ENCODE assay signal across 15 cellular contexts in the genomic region with DNA sequence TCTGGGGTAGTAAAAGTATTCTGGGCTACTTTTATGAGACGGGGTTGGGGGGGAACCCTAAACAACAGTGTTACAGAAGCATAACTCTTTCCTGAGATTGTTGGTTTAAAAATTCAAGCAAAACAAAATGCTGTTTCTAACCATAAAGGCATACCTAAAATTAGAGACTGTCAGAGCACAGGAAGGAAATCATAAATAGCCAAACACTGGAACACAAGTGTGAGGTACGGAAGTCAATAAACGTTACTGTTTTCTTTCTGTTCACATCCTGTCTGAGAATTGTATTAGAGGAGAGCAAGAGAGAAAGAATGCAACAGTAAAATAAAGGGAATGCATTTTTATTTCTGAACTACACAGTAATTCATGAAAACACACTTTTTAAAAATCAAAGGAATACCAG. TPM values are rescaled to one million over a fixed set of nuclear protein-coding genes. Genes with fewer than 3 reads are reported as not detected.
DNase-seq lines count a peak whose midpoint lies in the region; ATAC-seq, FAIRE-seq and TF ChIP-seq lines count a peak whose summit lies in the region.
"Had no signal": no experiment of that assay in that cellular context is flagged by ENCODE, and none has a peak within 500 bp of the region (broad histone marks: within the 10 kb centered on the region; RNA-seq: fewer than 3 reads in every experiment).

No MANE protein-coding gene starts in this region.

- no TSS peak for BruUV-seq in GM12878 (replicated peaks; lab: Mats Ljungman, UMichigan)

- no peak overlapping the region for H3K27ac Mint-ChIP-seq in CD4-positive, alpha-beta T cell
- H3K27ac Mint-ChIP-seq: activated B cell treated with CpG ODN at 0.5 μM for 24 hours had no signal

- no peaks in the 10 kb centered on the region for H3K9me3 ChIP-seq in CD4-positive, alpha-beta T cell (ENCODE audit: control insufficient read depth, low read length)
- H3K9me3 ChIP-seq in GM12878 (replicated peaks; ENCODE audit: control insufficient read depth, insufficient read depth, low read length) (no peaks in the 10 kb centered on the region; the same call in 2 of the 3 replicates), colonic mucosa (no peaks in the 10 kb centered on the region)
- H3K9me3 ChIP-seq: psoas muscle had no signal

- H2AFZ ChIP-seq in GM12878 (ENCODE audit: control insufficient read depth, low read depth, low read length) = peak overlapping the region; percentile 35; the same call in 1 of the 2 replicates

- no peaks in the 10 kb centered on the region for H3K79me2 ChIP-seq in GM12878 (ENCODE audit: control insufficient read depth, insufficient read depth, low read length)

- WGBS in GM12878 (ENCODE audit: insufficient coverage, insufficient replicate concordance, low lambda C conversion rate, missing lambda C conversion rate) = 42% methylated on average over 3 of the region's 3 CpGs

- no peak overlapping the region for H3K4me3 ChIP-seq in GM12878
- no peak overlapping the region for H3K4me3 ChIP-seq in colonic mucosa
- H3K4me3 ChIP-seq: psoas muscle had no signal

- intact Hi-C loops in CD4-positive, alpha-beta T cell (cut with DNase I, micrococcal nuclease) = no loop called here
- intact Hi-C loops in GM12878 (cut with micrococcal nuclease; ENCODE audit: unreplicated experiment) (no loop called here), colonic mucosa (cut with DNase I) (no loop called here)

- H3K9ac ChIP-seq in GM12878 (ENCODE audit: control insufficient read depth, insufficient read depth, low read length) (no peak overlapping the region), colonic mucosa (ENCODE audit: low read depth in 2 of 2, low read length in 2 of 2) (no peak overlapping the region)

- H3K4me1 ChIP-seq in GM12878 (ENCODE audit: control insufficient read depth, insufficient read depth, low read length) = no peaks in the 10 kb centered on the region
- no peaks in the 10 kb centered on the region for H3K4me1 ChIP-seq in colonic mucosa
- H3K4me1 ChIP-seq: psoas muscle had no signal

- RAD21 ChIA-PET in GM12878 (lab: Charles Lee; ENCODE audit: unreplicated experiment) = no interaction called here

- POLR2A ChIA-PET in CD4-positive, alpha-beta T cell (lab: Charles Lee) = no interaction called here
- POLR2A ChIA-PET in GM12878 (lab: Charles Lee) = no interaction called here
- POLR2A ChIA-PET in RWPE1 (lab: Yijun Ruan, JAX; ENCODE audit: low non-redundant PET) = no interaction called here

- SMC1A ChIA-PET in GM12878 (lab: Charles Lee; ENCODE audit: uncharacterized antibody, unreplicated experiment) = no interaction called here

- no peaks in the 10 kb centered on the region for H3K9me3 Mint-ChIP-seq in CD4-positive, alpha-beta T cell
- H3K9me3 Mint-ChIP-seq: activated B cell treated with CpG ODN at 0.5 μM for 24 hours had no signal

- no peak for TF ChIP-seq POLR2A in GM12878 (IDR thresholded peaks at IDR 0.05; ENCODE audit: low read depth, low read length)

- TF ChIP-seq EP300 in GM12878 (IDR thresholded peaks at IDR 0.05; ENCODE audit: borderline replicate concordance in 1 of 2, control insufficient read depth in 1 of 2, low read depth in 2 of 2, low read length in 2 of 2) = no peak

- ATAC-seq in CD4-positive, alpha-beta T cell (ENCODE audit: poor library complexity) = no peak
- ATAC-seq in GM18499 (IDR thresholded peaks at IDR 0.05; ENCODE audit: insufficient read depth, unreplicated experiment) = peak; percentile 65
- peak; percentile 88 for ATAC-seq in HG03108 (IDR thresholded peaks at IDR 0.05; ENCODE audit: unreplicated experiment)
- ATAC-seq in GM12878 = no peak
- no peak for ATAC-seq in HG02763 (IDR thresholded peaks at IDR 0.05; ENCODE audit: unreplicated experiment)
- no peak for ATAC-seq in HG02759 (IDR thresholded peaks at IDR 0.05; ENCODE audit: unreplicated experiment)
- ATAC-seq: psoas muscle had no signal

- CTCF ChIA-PET in CD4-positive, alpha-beta T cell (lab: Charles Lee) = no interaction called here
- CTCF ChIA-PET in GM12878 (lab: Yijun Ruan, JAX) (no interaction called here), RWPE1 (lab: Yijun Ruan, JAX) (no interaction called here)

- H3K4me3 Mint-ChIP-seq in CD4-positive, alpha-beta T cell = peak overlapping the region; percentile 3
- H3K4me3 Mint-ChIP-seq: activated B cell treated with CpG ODN at 0.5 μM for 24 hours had no signal

- H4K20me1 ChIP-seq in GM12878 (ENCODE audit: control insufficient read depth, insufficient read depth) = no peaks in the 10 kb centered on the region

- H3K27me3 ChIP-seq in CD4-positive, alpha-beta T cell (ENCODE audit: control insufficient read depth, insufficient read depth, low read length) = no peaks in the 10 kb centered on the region
- H3K27me3 ChIP-seq in GM12878 (replicated peaks in 1 of 2; ENCODE audit: control insufficient read depth in 2 of 2, insufficient read depth in 2 of 2, low read length in 1 of 2) (no peaks in the 10 kb centered on the region), colonic mucosa (no peaks in the 10 kb centered on the region)

- DNase-seq in CD4-positive, alpha-beta T cell = no peak
- no peak for DNase-seq in GM12878 (ENCODE audit: low read depth, low spot score)
- no peak for DNase-seq in RWPE1 (ENCODE audit: low spot score)
- DNase-seq in colonic mucosa = no peak
- DNase-seq: activated B cell treated with CpG ODN at 0.5 μM for 24 hours; activated naive CD4-positive, alpha-beta T cell treated with anti-CD3 and anti-CD28 coated beads, Interleukin-2, amount 50 U/mL, for 16 hours; cortex of kidney; NK-92 treated with Interleukin-12 subunit alpha and Interleukin-12 subunit beta, amount 100 ng/mL, for 24 hours; psoas muscle; stimulated activated CD4-positive, alpha-beta T cell treated with anti-CD3 and anti-CD28 coated beads, Interleukin-4, amount 100 ng/mL, for 1 hour had no signal

- H3K27me3 Mint-ChIP-seq in CD4-positive, alpha-beta T cell = no peaks in the 10 kb centered on the region

- H3K36me3 ChIP-seq in GM12878 (ENCODE audit: control insufficient read depth in 2 of 2, insufficient read depth in 2 of 2, low read length in 1 of 2) = no peaks in the 10 kb centered on the region
- no peaks in the 10 kb centered on the region for H3K36me3 ChIP-seq in colonic mucosa

- no peaks in the 10 kb centered on the region for H3K36me3 Mint-ChIP-seq in CD4-positive, alpha-beta T cell (ENCODE audit: low read depth)

- 0 out of 2 replicates have a peak overlapping the region, but pooled peaks have one; percentile 4 for H3K4me2 ChIP-seq in GM12878 (ENCODE audit: control insufficient read depth, insufficient read depth)

- H3K4me1 Mint-ChIP-seq in CD4-positive, alpha-beta T cell (ENCODE audit: low read depth) = peaks cover 29% of the 10 kb centered on the region

- TF ChIP-seq RAD21 in GM12878 (IDR thresholded peaks at IDR 0.05; ENCODE audit: insufficient read depth, low read depth, low read length) = no peak

- in situ Hi-C loops in GM12878 (cut with MboI) = no loop called here

- no peak for TF ChIP-seq CTCF in CD4-positive, alpha-beta T cell (IDR thresholded peaks at IDR 0.05)
- TF ChIP-seq CTCF in GM12878 (IDR thresholded peaks at IDR 0.05 in 2 of 3, conservative IDR thresholded peaks at IDR 0.05 in 1 of 3; ENCODE audit: control insufficient read depth in 2 of 3, extremely low read depth in 1 of 3, insufficient read depth in 1 of 3, low read depth in 3 of 3, low read length in 3 of 3) = no peak
- no peak for TF ChIP-seq CTCF in RWPE1 (conservative IDR thresholded peaks at IDR 0.05; ENCODE audit: low read depth)
- TF ChIP-seq CTCF in colonic mucosa (IDR thresholded peaks at IDR 0.05) = no peak

- FAIRE-seq in GM12878 (lab: Jason Lieb, UNC) = peak; percentile 23

- no peak overlapping the region for H3K27ac ChIP-seq in CD4-positive, alpha-beta T cell (ENCODE audit: low read depth, low read length)
- H3K27ac ChIP-seq in GM12878 (ENCODE audit: control insufficient read depth, insufficient read depth) (no peak overlapping the region), RWPE1 (no peak overlapping the region), colonic mucosa (no peak overlapping the region)
- H3K27ac ChIP-seq: psoas muscle had no signal

TF ChIP-seq in GM12878, 131 proteins besides CTCF, POLR2A, EP300 and RAD21 (continues in another document):
- TF ChIP-seq GABPA (IDR thresholded peaks at IDR 0.05; ENCODE audit: low read depth) (peak; percentile 64), MTA2 (IDR thresholded peaks at IDR 0.05; ENCODE audit: low read depth) (no peak)
- TF ChIP-seq, protein P1, sequence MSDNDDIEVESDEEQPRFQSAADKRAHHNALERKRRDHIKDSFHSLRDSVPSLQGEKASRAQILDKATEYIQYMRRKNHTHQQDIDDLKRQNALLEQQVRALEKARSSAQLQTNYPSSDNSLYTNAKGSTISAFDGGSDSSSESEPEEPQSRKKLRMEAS (IDR thresholded peaks at IDR 0.05; ENCODE audit: low read depth, low read length) = no peak
- TF ChIP-seq, protein P2, sequence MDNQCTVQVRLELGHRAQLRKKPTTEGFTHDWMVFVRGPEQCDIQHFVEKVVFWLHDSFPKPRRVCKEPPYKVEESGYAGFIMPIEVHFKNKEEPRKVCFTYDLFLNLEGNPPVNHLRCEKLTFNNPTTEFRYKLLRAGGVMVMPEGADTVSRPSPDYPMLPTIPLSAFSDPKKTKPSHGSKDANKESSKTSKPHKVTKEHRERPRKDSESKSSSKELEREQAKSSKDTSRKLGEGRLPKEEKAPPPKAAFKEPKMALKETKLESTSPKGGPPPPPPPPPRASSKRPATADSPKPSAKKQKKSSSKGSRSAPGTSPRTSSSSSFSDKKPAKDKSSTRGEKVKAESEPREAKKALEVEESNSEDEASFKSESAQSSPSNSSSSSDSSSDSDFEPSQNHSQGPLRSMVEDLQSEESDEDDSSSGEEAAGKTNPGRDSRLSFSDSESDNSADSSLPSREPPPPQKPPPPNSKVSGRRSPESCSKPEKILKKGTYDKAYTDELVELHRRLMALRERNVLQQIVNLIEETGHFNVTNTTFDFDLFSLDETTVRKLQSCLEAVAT (IDR thresholded peaks at IDR 0.05) = no peak

RNA-seq across cellular contexts. Expression of gene IL12RB2, which starts 42.8 kb away (rescaled TPM):
- 1 to 10 TPM in 1 of 2 experiments, under 1 TPM in 1; 0.98 to 1.2 TPM for total RNA-seq in CD4-positive, alpha-beta T cell
- 1.1 and 1.7 TPM in 2 replicates for total RNA-seq in GM12878 (2013; cell fraction: nucleolus; rRNA removed)
- total RNA-seq in GM12878 (2014; rRNA removed) (0.85 and 1.1 TPM in 2 replicates), GM12878 (2014; rRNA removed; fragmentation: Illumina TruSeq; extraction: Trizol) (0.60 and 1.1 TPM in 2 replicates), GM12878 (2021) (0.54 and 0.61 TPM in 2 replicates), colonic mucosa (under 1 TPM; 0.48 to 0.62 TPM)
- 4.2 TPM for polyA plus RNA-seq in GM12878 (2011; ENCODE audit: low read depth)
- polyA plus RNA-seq in GM12878 (2011; rRNA removed) (0.15 and 0.27 TPM in 2 replicates), GM12878 (2014; fragmentation: Illumina TruSeq; extraction: Trizol) (0.73 and 1.1 TPM in 2 replicates), GM12878 (2014; fragmentation: Nextera tagmentation; extraction: Ambion mirVana) (under 1 TPM in 1 of 2 experiments, not detected in 1; 0.24 TPM), GM12878 (2014; rRNA removed) (0.24 and 0.96 TPM in 2 replicates), GM12878 (2016; fragmentation: Nextera tagmentation; extraction: Ambion mirVana) (under 1 TPM; 0.52 to 0.69 TPM)
- polyA plus RNA-seq in GM12878 (2011; cell fraction: cytosol; rRNA removed) = 0.12 and 0.25 TPM in 2 replicates
- 0.64 and 0.92 TPM in 2 replicates for polyA plus RNA-seq in GM12878 (2011; cell fraction: nucleus; rRNA removed)
- polyA plus RNA-seq in GM12878 (2012) = 5.9 and 11.1 TPM in 2 replicates
- 0.41 and 0.73 TPM in 2 replicates for polyA minus RNA-seq in GM12878 (2011; rRNA and poly(A)+ RNA removed)
- polyA minus RNA-seq in GM12878 (2011; cell fraction: cytosol; rRNA and poly(A)+ RNA removed) = not detected in 2 replicates
- 0.36 and 0.86 TPM in 2 replicates for polyA minus RNA-seq in GM12878 (2011; cell fraction: nucleus; rRNA and poly(A)+ RNA removed)
- total RNA-seq: fibroblast of villous mesenchyme had no signal

Comparison
In these comparisons a context has a peak if more than half of its experiments do, and no peak if none do; other contexts are left out.
1. ATAC-seq: peak in GM18499 (single experiment) and HG03108 (single experiment); none in CD4-positive, alpha-beta T cell (single experiment), GM12878 (single experiment), HG02763 (single experiment) and HG02759 (single experiment).